8 cellular contexts compared by ENCODE assay signal in genomic region chrX:81195712-81196111, GRCh38. TPM values are rescaled to one million over a fixed set of nuclear protein-coding genes. Genes with fewer than 3 reads are reported as not detected.
A peak's percentile ranks its signal among the peaks of the same experiment; 100 is the strongest.
DNase-seq lines count a peak whose midpoint lies in the region; ATAC-seq lines count a peak whose summit lies in the region.

No MANE protein-coding gene starts in this region.

- no peak overlapping the region for H3K4ac ChIP-seq in mesendoderm (ENCODE audit: low read depth, low read length)

- no peak overlapping the region for H3K4me3 ChIP-seq in mesendoderm (ENCODE audit: low read length)

- no peaks in the 10 kb centered on the region for H3K79me2 ChIP-seq in mesendoderm (ENCODE audit: control insufficient read depth, insufficient read depth, low read length)

- no peaks in the 10 kb centered on the region for H3K79me1 ChIP-seq in mesendoderm (ENCODE audit: low read length)

- no peak overlapping the region for H3K4me2 ChIP-seq in mesendoderm (ENCODE audit: low read length)

- no peak overlapping the region for H3K27ac ChIP-seq in mesendoderm (ENCODE audit: low read depth, low read length)

- H3K27me3 ChIP-seq in mesendoderm (ENCODE audit: insufficient read depth, low read length, poor library complexity) = no peaks in the 10 kb centered on the region

- no CpG with 5 or more reads among the region's 5 CpGs for WGBS in mesendoderm (ENCODE audit: extremely low coverage, insufficient coverage, low lambda C conversion rate)

- H3K56ac ChIP-seq in mesendoderm (ENCODE audit: low read length) = no peak overlapping the region

- H2BK15ac ChIP-seq in mesendoderm (replicated peaks; ENCODE audit: low read depth) = no peak overlapping the region

- H2BK5ac ChIP-seq in mesendoderm (ENCODE audit: low read length) = no peak overlapping the region

- H4K8ac ChIP-seq in mesendoderm (ENCODE audit: low read depth, low read length) = no peak overlapping the region

- H3K9ac ChIP-seq in mesendoderm (ENCODE audit: low read length) = no peak overlapping the region

- no peak overlapping the region for H2AK5ac ChIP-seq in mesendoderm (ENCODE audit: low read length)

- DNase-seq in Right ventricle myocardium inferior (ENCODE audit: missing footprints) = peak; percentile 58
- no peak for DNase-seq in cardiac septum (ENCODE audit: low spot score)
- DNase-seq in NCI-H2107 treated with DMSO at 0.1 percent for 48 hours (lab: John Stamatoyannopoulos, UW; ENCODE audit: unreplicated experiment) = peak; percentile 16
- DNase-seq in activated CD4-positive, alpha-beta T cell treated with anti-CD3 and anti-CD28 coated beads for 24 hours (ENCODE audit: low read depth in 2 of 2) = peak; percentile 15 to 60
- peak; percentile 77 for DNase-seq in dermis blood vessel endothelial cell
- peak; percentile 64 for DNase-seq in mesendoderm
- DNase-seq in stimulated activated naive CD4-positive, alpha-beta T cell (lab: John Stamatoyannopoulos, UW) = peak in 5 of 6 experiments; percentile 1 to 48 (median 36)

- no peak overlapping the region for H3K18ac ChIP-seq in mesendoderm (ENCODE audit: low read length)

- no peaks in the 10 kb centered on the region for H3K4me1 ChIP-seq in mesendoderm (ENCODE audit: control insufficient read depth, low read depth, low read length)

- H3K23ac ChIP-seq in mesendoderm (ENCODE audit: low read length) = no peak overlapping the region

- H2BK120ac ChIP-seq in mesendoderm (ENCODE audit: low read depth, low read length) = no peak overlapping the region

- H4K5ac ChIP-seq in mesendoderm (ENCODE audit: low read length) = no peak overlapping the region

- H3K36me3 ChIP-seq in mesendoderm (ENCODE audit: control insufficient read depth, insufficient read depth, low read length) = no peaks in the 10 kb centered on the region

- intact Hi-C loops in Right ventricle myocardium inferior (cut with DNase I) (no loop called here), cardiac septum (cut with DNase I) (loop anchor here (10.0 kb wide), 1 partner anchor 321 kb away; no protein-coding TSS in a partner anchor)

- ATAC-seq in Right ventricle myocardium inferior (no peak), HG02840 (IDR thresholded peaks at IDR 0.05; ENCODE audit: low FRiP score, unreplicated experiment) (peak; percentile 85)

RNA-seq across cellular contexts. Expression of gene HMGN5, which starts 6.0 kb away (rescaled TPM):
- total RNA-seq in Right ventricle myocardium inferior (1.3 TPM), cardiac septum (1.5 TPM), dermis blood vessel endothelial cell (1.0 and 2.1 TPM in 2 replicates)
- 103 TPM for polyA plus RNA-seq in mesendoderm (2013, experiment 1 of 2)
- 100 TPM for polyA plus RNA-seq in mesendoderm (2013, experiment 2 of 2)

RNA-seq across cellular contexts. Expression of gene SH3BGRL, which starts 6.2 kb away (rescaled TPM):
- total RNA-seq in Right ventricle myocardium inferior (30.2 TPM), cardiac septum (23.8 TPM), dermis blood vessel endothelial cell (43.9 and 60.4 TPM in 2 replicates)
- polyA plus RNA-seq in mesendoderm (2013, experiment 1 of 2) = 53.0 TPM
- 53.9 TPM for polyA plus RNA-seq in mesendoderm (2013, experiment 2 of 2)
